ENCODE assay signal across 11 cellular contexts in the genomic region with DNA sequence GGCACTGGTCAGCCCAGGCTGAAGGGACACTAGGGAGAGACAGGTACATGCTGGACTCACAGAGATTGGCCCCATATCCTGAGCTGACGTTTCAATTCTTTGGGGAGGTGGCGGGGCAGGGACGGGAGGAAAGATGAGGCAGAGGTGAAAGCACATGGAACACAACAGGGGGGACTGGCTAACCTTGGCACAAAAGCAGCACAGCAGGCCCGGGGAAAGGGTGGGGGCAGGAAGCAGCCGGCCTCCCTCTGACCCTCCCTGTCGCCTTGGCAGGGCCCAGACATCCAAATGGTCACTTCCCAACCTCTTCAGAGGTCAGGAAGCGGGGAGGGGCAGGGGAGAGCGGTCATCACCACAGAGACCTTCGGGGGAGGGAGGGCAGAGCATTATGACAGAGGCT. TPM values are rescaled to one million over a fixed set of nuclear protein-coding genes. Genes with fewer than 3 reads are reported as not detected.
DNase-seq lines count a peak whose midpoint lies in the region; ATAC-seq and TF ChIP-seq lines count a peak whose summit lies in the region.
"Had no signal": no experiment of that assay in that cellular context is flagged by ENCODE, and none has a peak within 500 bp of the region (broad histone marks: within the 10 kb centered on the region; RNA-seq: fewer than 3 reads in every experiment).

No MANE protein-coding gene starts in this region.

- TF ChIP-seq POLR2A in esophagus squamous epithelium (IDR thresholded peaks at IDR 0.05) (no peak), tibial nerve (IDR thresholded peaks at IDR 0.05) (no peak)

- peaks cover 43% of the 10 kb centered on the region for H3K4me1 Mint-ChIP-seq in WTC11
- peaks cover 14 to 16% of the 10 kb centered on the region in 2 donors for H3K4me1 Mint-ChIP-seq in immature natural killer cell
- H3K4me1 Mint-ChIP-seq in stimulated activated naive B cell treated with anti-CD40 and anti-IgM and Interleukin-4, amounts not matched to agents 10 μg/mL and 1 μg/mL and 100 μg/mL, for 72 hours, result peaks cover 10 to 31% of the 10 kb centered on the region in 2 donors

- H3K4me3 ChIP-seq in esophagus squamous epithelium, result no peak overlapping the region
- H3K4me3 ChIP-seq in tibial nerve, result no peak overlapping the region
- H3K4me3 ChIP-seq: mucosa of descending colon had no signal

- H3K27ac Mint-ChIP-seq in WTC11 (peak overlapping the region; percentile 62; the same call in 1 of the 2 replicates), immature natural killer cell (peak overlapping the region in 2 of 6 donors; percentile 17 to 46)
- no peak overlapping the region for H3K27ac Mint-ChIP-seq in stimulated activated naive B cell treated with anti-CD40 and anti-IgM and Interleukin-4, amounts not matched to agents 10 μg/mL and 1 μg/mL and 100 μg/mL, for 72 hours

- peaks cover 18 to 82% (median 46%) of the 10 kb centered on the region in 3 donors for H3K4me1 ChIP-seq in esophagus squamous epithelium
- H3K4me1 ChIP-seq in tibial nerve, result peaks cover 0 to 94% (median 56%) of the 10 kb centered on the region in 4 donors

- 65 to 67% methylated on average over 9 of the region's 9 CpGs for WGBS in esophagus squamous epithelium, 2 donors
- 25 to 35% methylated on average over 9 of the region's 9 CpGs for whole genome bisulfite sequencing in tibial nerve, 2 donors

- CTCF ChIA-PET in WTC11 (lab: Charles Lee), result interaction anchor here (0.9 kb wide), 1 partner anchor 18 kb away, joined by 3 read pairs; the partner anchor contains the start of gene RPL27

- H3K9me3 ChIP-seq in esophagus squamous epithelium (no peaks in the 10 kb centered on the region), tibial nerve (no peaks in the 10 kb centered on the region)
- H3K9me3 ChIP-seq: mucosa of descending colon had no signal

- ATAC-seq in WTC11, result no peak
- no peak for ATAC-seq in stimulated activated naive B cell treated with anti-CD40 and anti-IgM and Interleukin-4, amounts not matched to agents 10 μg/mL and 1 μg/mL and 100 μg/mL, for 72 hours (replicated peaks)
- ATAC-seq: mucosa of descending colon had no signal

- peaks cover 7 to 67% (median 19%) of the 10 kb centered on the region in 3 donors for H3K36me3 ChIP-seq in esophagus squamous epithelium
- H3K36me3 ChIP-seq in tibial nerve, result peaks cover 0 to 59% (median 0%) of the 10 kb centered on the region in 3 donors

- H3K27me3 ChIP-seq in esophagus squamous epithelium, result no peaks in the 10 kb centered on the region
- no peaks in the 10 kb centered on the region for H3K27me3 ChIP-seq in tibial nerve

- H3K27ac ChIP-seq in esophagus squamous epithelium (peak overlapping the region; percentile 26 to 86 (median 57)), tibial nerve (peak overlapping the region; percentile 49 to 88 (median 73))

- peak in 1 of 2 donors; percentile 52 for TF ChIP-seq EP300 in tibial nerve (IDR thresholded peaks at IDR 0.05)

- H3K4me3 Mint-ChIP-seq in WTC11 (no peak overlapping the region), immature natural killer cell (no peak overlapping the region)
- H3K4me3 Mint-ChIP-seq in stimulated activated naive B cell treated with anti-CD40 and anti-IgM and Interleukin-4, amounts not matched to agents 10 μg/mL and 1 μg/mL and 100 μg/mL, for 72 hours, result no peak overlapping the region

- DNase-seq in WTC11 (ENCODE audit: low spot score) (no peak), esophagus squamous epithelium (lab: John Stamatoyannopoulos, UW) (no peak), myocyte (ENCODE audit: low read depth) (peak; percentile 73), tibial nerve (ENCODE audit: low spot score in 2 of 2) (no peak), immature natural killer cell (no peak), NCI-H1694 (lab: John Stamatoyannopoulos, UW) (no peak)
- no peak for DNase-seq in stimulated activated naive B cell treated with anti-CD40 and anti-IgM and Interleukin-4, amounts not matched to agents 10 μg/mL and 1 μg/mL and 100 μg/mL, for 72 hours
- DNase-seq: DMS153, glutamatergic neuron, mucosa of descending colon, NCI-H146 had no signal

- H3K9me3 Mint-ChIP-seq in WTC11 (no peaks in the 10 kb centered on the region), immature natural killer cell (no peaks in the 10 kb centered on the region)
- no peaks in the 10 kb centered on the region for H3K9me3 Mint-ChIP-seq in stimulated activated naive B cell treated with anti-CD40 and anti-IgM and Interleukin-4, amounts not matched to agents 10 μg/mL and 1 μg/mL and 100 μg/mL, for 72 hours

- POLR2A ChIA-PET in WTC11 (lab: Charles Lee), result no interaction called here

- H3K27me3 Mint-ChIP-seq in WTC11 (ENCODE audit: low read depth) (no peaks in the 10 kb centered on the region), immature natural killer cell (ENCODE audit: low read depth in 3 of 3) (peaks cover 0 to 4% (median 3%) of the 10 kb centered on the region in 3 donors)
- no peaks in the 10 kb centered on the region for H3K27me3 Mint-ChIP-seq in stimulated activated naive B cell treated with anti-CD40 and anti-IgM and Interleukin-4, amounts not matched to agents 10 μg/mL and 1 μg/mL and 100 μg/mL, for 72 hours

- TF ChIP-seq CTCF in WTC11 (IDR thresholded peaks at IDR 0.05), result no peak
- TF ChIP-seq CTCF in esophagus squamous epithelium (IDR thresholded peaks at IDR 0.05), result no peak
- no peak for TF ChIP-seq CTCF in tibial nerve (IDR thresholded peaks at IDR 0.05)

- intact Hi-C loops in esophagus squamous epithelium (cut with DNase I), result no loop called here

- peaks cover 25% of the 10 kb centered on the region for H3K36me3 Mint-ChIP-seq in WTC11
- H3K36me3 Mint-ChIP-seq in immature natural killer cell, result peaks cover 0 to 5% (median under 1%) of the 10 kb centered on the region in 3 donors
- peaks cover 26 to 36% of the 10 kb centered on the region in 2 donors for H3K36me3 Mint-ChIP-seq in stimulated activated naive B cell treated with anti-CD40 and anti-IgM and Interleukin-4, amounts not matched to agents 10 μg/mL and 1 μg/mL and 100 μg/mL, for 72 hours

TF ChIP-seq in WTC11, 78 proteins besides CTCF, POLR2A, EP300 and RAD21 (continues in another document):
- no peak for TF ChIP-seq ZNF396 (CRISPR knock-in tag; IDR thresholded peaks at IDR 0.05; ENCODE audit: borderline replicate concordance)
- TF ChIP-seq, protein P1, sequence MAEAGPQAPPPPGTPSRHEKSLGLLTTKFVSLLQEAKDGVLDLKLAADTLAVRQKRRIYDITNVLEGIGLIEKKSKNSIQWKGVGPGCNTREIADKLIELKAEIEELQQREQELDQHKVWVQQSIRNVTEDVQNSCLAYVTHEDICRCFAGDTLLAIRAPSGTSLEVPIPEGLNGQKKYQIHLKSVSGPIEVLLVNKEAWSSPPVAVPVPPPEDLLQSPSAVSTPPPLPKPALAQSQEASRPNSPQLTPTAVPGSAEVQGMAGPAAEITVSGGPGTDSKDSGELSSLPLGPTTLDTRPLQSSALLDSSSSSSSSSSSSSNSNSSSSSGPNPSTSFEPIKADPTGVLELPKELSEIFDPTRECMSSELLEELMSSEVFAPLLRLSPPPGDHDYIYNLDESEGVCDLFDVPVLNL (CRISPR knock-in tag; IDR thresholded peaks at IDR 0.05; ENCODE audit: borderline replicate concordance, low read depth), result no peak
- TF ChIP-seq IRF2 (CRISPR knock-in tag; IDR thresholded peaks at IDR 0.05; ENCODE audit: borderline replicate concordance, low read depth), result no peak
- TF ChIP-seq ESRRA (CRISPR knock-in tag; IDR thresholded peaks at IDR 0.05; ENCODE audit: borderline replicate concordance), result no peak
- no peak for TF ChIP-seq CBFB (CRISPR knock-in tag; IDR thresholded peaks at IDR 0.05; ENCODE audit: low read depth)
- TF ChIP-seq, protein P2, sequence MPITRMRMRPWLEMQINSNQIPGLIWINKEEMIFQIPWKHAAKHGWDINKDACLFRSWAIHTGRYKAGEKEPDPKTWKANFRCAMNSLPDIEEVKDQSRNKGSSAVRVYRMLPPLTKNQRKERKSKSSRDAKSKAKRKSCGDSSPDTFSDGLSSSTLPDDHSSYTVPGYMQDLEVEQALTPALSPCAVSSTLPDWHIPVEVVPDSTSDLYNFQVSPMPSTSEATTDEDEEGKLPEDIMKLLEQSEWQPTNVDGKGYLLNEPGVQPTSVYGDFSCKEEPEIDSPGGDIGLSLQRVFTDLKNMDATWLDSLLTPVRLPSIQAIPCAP (CRISPR knock-in tag; IDR thresholded peaks at IDR 0.05), result no peak

RNA-seq across cellular contexts. Expression of gene VAT1, which starts 6.6 kb away (rescaled TPM):
- total RNA-seq in WTC11 (2021), result 291 to 298 TPM (median 296 TPM) in 3 replicates
- 100 to 1,000 TPM in 3 of 4 donors, 10 to 100 TPM in 1; 50.5 to 154 (median 110) TPM for total RNA-seq in esophagus squamous epithelium
- 346 and 366 TPM in 2 replicates for total RNA-seq in myocyte
- 512 TPM for polyA plus RNA-seq in myocyte (2012)
- 100 to 1,000 TPM; 203 to 246 (median 228) TPM for total RNA-seq in tibial nerve
- polyA plus RNA-seq in immature natural killer cell, result 10 to 100 TPM; 33.7 to 56.3 (median 34.5) TPM

RNA-seq across cellular contexts. Expression of gene IFI35, which starts 9.0 kb away (rescaled TPM):
- 3.0 to 4.7 TPM (median 3.8 TPM) in 3 replicates for total RNA-seq in WTC11 (2021)
- 10 to 100 TPM in 3 of 4 donors, 1 to 10 TPM in 1; 5.9 to 24.4 (median 13.6) TPM for total RNA-seq in esophagus squamous epithelium
- 18.5 and 23.6 TPM in 2 replicates for total RNA-seq in myocyte
- polyA plus RNA-seq in myocyte (2012), result 25.6 TPM
- 10 to 100 TPM; 36.1 to 59.0 (median 37.9) TPM for total RNA-seq in tibial nerve
- polyA plus RNA-seq in immature natural killer cell, result 100 to 1,000 TPM; 127 to 130 (median 129) TPM

RNA-seq across cellular contexts. Expression of gene RND2, which starts 9.5 kb away (rescaled TPM):
- total RNA-seq in WTC11 (2021) (46.9 to 51.8 TPM (median 50.2 TPM) in 3 replicates), esophagus squamous epithelium (under 1 TPM in 3 of 4 donors, not detected in 1; 0.30 to 0.76 (median 0.53) TPM), myocyte (0.35 and 0.78 TPM in 2 replicates), tibial nerve (1 to 10 TPM in 3 of 4 donors, under 1 TPM in 1; 0.59 to 2.6 (median 1.9) TPM)
- 0.48 TPM for polyA plus RNA-seq in myocyte (2012)
- polyA plus RNA-seq in immature natural killer cell, result not detected

RNA-seq across cellular contexts. Expression of gene RPL27, which starts 17.4 kb away (rescaled TPM):
- 1,391 to 1,553 TPM (median 1,518 TPM) in 3 replicates for total RNA-seq in WTC11 (2021)
- total RNA-seq in esophagus squamous epithelium, result 1,000 to 10,000 TPM in 3 of 4 donors, 100 to 1,000 TPM in 1; 775 to 1,810 (median 1,289) TPM
- 1,015 and 1,025 TPM in 2 replicates for total RNA-seq in myocyte
- polyA plus RNA-seq in myocyte (2012), result 3,112 TPM
- 1,000 to 10,000 TPM in 1 of 4 donors, 100 to 1,000 TPM in 3; 500 to 1,072 (median 818) TPM for total RNA-seq in tibial nerve
- 1,000 to 10,000 TPM in 2 of 3 donors, 100 to 1,000 TPM in 1; 807 to 2,182 (median 1,177) TPM for polyA plus RNA-seq in immature natural killer cell

RNA-seq across cellular contexts. Expression of gene RUNDC1, which starts 35.2 kb away (rescaled TPM):
- total RNA-seq in WTC11 (2021) (12.2 to 14.2 TPM (median 12.7 TPM) in 3 replicates), esophagus squamous epithelium (1 to 10 TPM; 7.4 to 9.8 (median 8.5) TPM), myocyte (8.8 and 14.8 TPM in 2 replicates), tibial nerve (10 to 100 TPM; 10.7 to 15.6 (median 12.9) TPM)
- polyA plus RNA-seq in myocyte (2012), result 13.2 TPM
- polyA plus RNA-seq in immature natural killer cell, result 10 to 100 TPM; 10.2 to 16.5 (median 13.0) TPM

Comparison
In these comparisons a context has a peak if more than half of its experiments do, and no peak if none do; other contexts are left out.
1. RNA of gene RND2, which starts 9.5 kb away (total RNA-seq): 46.9 to 51.8 TPM in WTC11; 0.59 to 2.6 TPM in tibial nerve, 0.30 to 0.76 TPM in esophagus squamous epithelium and 0.35 to 0.78 TPM in myocyte; every median in the first group is over 10 times any median in the second.